ENCODE assay signal across 8 cellular contexts in genomic region chr15:85865070-85865684, GRCh38.
DNase-seq lines count a peak whose midpoint lies in the region; ATAC-seq and TF ChIP-seq lines count a peak whose summit lies in the region.

No MANE protein-coding gene starts in this region.

- no peak overlapping the region for H2AK5ac ChIP-seq in mesendoderm (ENCODE audit: low read length)

- no peak overlapping the region for H4K8ac ChIP-seq in mesendoderm (ENCODE audit: low read depth, low read length)

- no peak overlapping the region for H2BK120ac ChIP-seq in mesendoderm (ENCODE audit: low read depth, low read length)

- peak in 8 of 14 donors; percentile 1 to 31 (median 8) for DNase-seq in C1 segment of cervical spinal cord (lab: John Stamatoyannopoulos, UW)
- DNase-seq in NCI-H526 (lab: John Stamatoyannopoulos, UW) = peak; percentile 11 to 76
- DNase-seq in dermis blood vessel endothelial cell = peak; percentile 65
- peak; percentile 93 for DNase-seq in mesendoderm
- DNase-seq in NCI-H1436 (lab: John Stamatoyannopoulos, UW) = no peak

- H2BK5ac ChIP-seq in mesendoderm (ENCODE audit: low read length) = no peak overlapping the region

- H3K79me1 ChIP-seq in mesendoderm (ENCODE audit: low read length) = no peaks in the 10 kb centered on the region

- ATAC-seq in GM18870 (IDR thresholded peaks at IDR 0.05; ENCODE audit: unreplicated experiment) (no peak), HG03039 (IDR thresholded peaks at IDR 0.05; ENCODE audit: unreplicated experiment) (no peak)

- no peak overlapping the region for H3K9ac ChIP-seq in mesendoderm (ENCODE audit: low read length)

- no peaks in the 10 kb centered on the region for H3K27me3 ChIP-seq in mesendoderm (ENCODE audit: insufficient read depth, low read length, poor library complexity)

- peaks cover 3% of the 10 kb centered on the region for H3K4me1 ChIP-seq in mesendoderm (ENCODE audit: control insufficient read depth, low read depth, low read length)

- H3K18ac ChIP-seq in mesendoderm (ENCODE audit: low read length) = no peak overlapping the region

- no peak overlapping the region for H3K23ac ChIP-seq in mesendoderm (ENCODE audit: low read length)

- no peak overlapping the region for H3K27ac ChIP-seq in mesendoderm (ENCODE audit: low read depth, low read length)

- no peak overlapping the region for H3K4me2 ChIP-seq in mesendoderm (ENCODE audit: low read length)

- H3K4me3 ChIP-seq in mesendoderm (ENCODE audit: low read length) = no peak overlapping the region

- no peak overlapping the region for H3K56ac ChIP-seq in mesendoderm (ENCODE audit: low read length)

- no peaks in the 10 kb centered on the region for H3K36me3 ChIP-seq in mesendoderm (ENCODE audit: control insufficient read depth, insufficient read depth, low read length)

- no peak overlapping the region for H2BK15ac ChIP-seq in mesendoderm (replicated peaks; ENCODE audit: low read depth)

- no peaks in the 10 kb centered on the region for H3K79me2 ChIP-seq in mesendoderm (ENCODE audit: control insufficient read depth, insufficient read depth, low read length)

- H4K5ac ChIP-seq in mesendoderm (ENCODE audit: low read length) = no peak overlapping the region

- WGBS in mesendoderm (ENCODE audit: extremely low coverage, insufficient coverage, low lambda C conversion rate) = no CpG with 5 or more reads among the region's 6 CpGs

- no peak overlapping the region for H3K4ac ChIP-seq in mesendoderm (ENCODE audit: low read depth, low read length)

- peak; percentile 56 for TF ChIP-seq CTCF in GM12874 (IDR thresholded peaks at IDR 0.05; ENCODE audit: insufficient read depth, low read depth, low read length)
